Comparison of ENCODE assay signal across 11 cellular contexts in genomic region chr16:1651509-1652342, GRCh38. TPM values are rescaled to one million over a fixed set of nuclear protein-coding genes. Genes with fewer than 3 reads are reported as not detected.
DNase-seq lines count a peak whose midpoint lies in the region; ATAC-seq, FAIRE-seq and TF ChIP-seq lines count a peak whose summit lies in the region.
"Had no signal": no experiment of that assay in that cellular context is flagged by ENCODE, and none has a peak within 500 bp of the region (broad histone marks: within the 10 kb centered on the region; RNA-seq: fewer than 3 reads in every experiment).

No MANE protein-coding gene starts in this region.

- H3K4me3 ChIP-seq in parathyroid adenoma (ENCODE audit: low read depth, low read length): no peak overlapping the region
- H3K4me3 ChIP-seq: right atrium auricular region had no signal

- no peak overlapping the region for H3K9ac ChIP-seq in parathyroid adenoma

- no peak overlapping the region for H3K27ac Mint-ChIP-seq in activated T-cell treated with anti-CD3 and anti-CD28 coated beads, Interleukin-2, amount 50 U/mL, for 72 hours

- no peak for DNase-seq in GM18507 (ENCODE audit: extremely low spot score, insufficient read length, low read depth)
- DNase-seq in RWPE1 (ENCODE audit: low spot score): no peak
- peak; percentile 38 for DNase-seq in brain pericyte (ENCODE audit: low read depth, low spot score)
- DNase-seq in NCI-H345 treated with DMSO at 0.1 percent for 48 hours (lab: John Stamatoyannopoulos, UW; ENCODE audit: unreplicated experiment): no peak
- no peak for DNase-seq in activated T-cell treated with anti-CD3 and anti-CD28 coated beads, Interleukin-2, amount 50 U/mL, for 72 hours
- DNase-seq: islet precursor cell, substantia nigra had no signal

- H3K36me3 ChIP-seq in parathyroid adenoma (ENCODE audit: control insufficient read depth, insufficient read depth, low read length): no peaks in the 10 kb centered on the region

- H3K79me2 ChIP-seq in parathyroid adenoma: peaks cover 11% of the 10 kb centered on the region

- H3K4me3 Mint-ChIP-seq in activated T-cell treated with anti-CD3 and anti-CD28 coated beads, Interleukin-2, amount 50 U/mL, for 72 hours: no peak overlapping the region

- H3K9me3 Mint-ChIP-seq in activated T-cell treated with anti-CD3 and anti-CD28 coated beads, Interleukin-2, amount 50 U/mL, for 72 hours: no peaks in the 10 kb centered on the region

- ATAC-seq in HG03196 (IDR thresholded peaks at IDR 0.05; ENCODE audit: unreplicated experiment): no peak
- ATAC-seq in activated T-cell treated with anti-CD3 and anti-CD28 coated beads, Interleukin-2, amount 50 U/mL, for 72 hours (replicated peaks in 1 of 2): no peak

- H3K4me2 ChIP-seq in parathyroid adenoma (ENCODE audit: low read length): no peak overlapping the region

- TF ChIP-seq CTCF in RWPE1 (conservative IDR thresholded peaks at IDR 0.05; ENCODE audit: low read depth): no peak
- TF ChIP-seq CTCF in parathyroid adenoma (IDR thresholded peaks at IDR 0.05): no peak

- no peaks in the 10 kb centered on the region for H3K27me3 Mint-ChIP-seq in activated T-cell treated with anti-CD3 and anti-CD28 coated beads, Interleukin-2, amount 50 U/mL, for 72 hours (ENCODE audit: low read depth)

- H3K27me3 ChIP-seq in parathyroid adenoma (ENCODE audit: control insufficient read depth, insufficient read depth, low read length): no peaks in the 10 kb centered on the region
- H3K27me3 ChIP-seq: right atrium auricular region had no signal

- H3K36me3 Mint-ChIP-seq in activated T-cell treated with anti-CD3 and anti-CD28 coated beads, Interleukin-2, amount 50 U/mL, for 72 hours (ENCODE audit: insufficient read depth in 2 of 2): peaks cover 6 to 31% of the 10 kb centered on the region in 2 donors

- FAIRE-seq in GM18507 (lab: Jason Lieb, UNC): peak; percentile 52
- FAIRE-seq: D721Med had no signal

- no peak overlapping the region for H2AFZ ChIP-seq in parathyroid adenoma

- CTCF ChIA-PET in RWPE1 (lab: Yijun Ruan, JAX): no interaction called here

- H3K27ac ChIP-seq in RWPE1 (0 out of 2 replicates have a peak overlapping the region, but pooled peaks have one; percentile 13), parathyroid adenoma (peak overlapping the region; percentile 4)
- H3K27ac ChIP-seq: right atrium auricular region had no signal

- H3K4me1 Mint-ChIP-seq in activated T-cell treated with anti-CD3 and anti-CD28 coated beads, Interleukin-2, amount 50 U/mL, for 72 hours (ENCODE audit: low read depth): peaks cover 7% of the 10 kb centered on the region

- H3K4me1 ChIP-seq in parathyroid adenoma: no peaks in the 10 kb centered on the region

- no peaks in the 10 kb centered on the region for H3K9me3 ChIP-seq in parathyroid adenoma (ENCODE audit: control insufficient read depth, low read length)
- H3K9me3 ChIP-seq: right atrium auricular region had no signal

- POLR2A ChIA-PET in RWPE1 (lab: Yijun Ruan, JAX; ENCODE audit: low non-redundant PET): no interaction called here

RNA-seq across cellular contexts. Expression of gene JPT2, which starts 26.4 kb away (rescaled TPM):
- total RNA-seq in activated T-cell treated with anti-CD3 and anti-CD28 coated beads, Interleukin-2, amount 50 U/mL, for 72 hours: 10 to 100 TPM; 54.1 to 62.7 TPM

RNA-seq across cellular contexts. Expression of gene CRAMP1, which starts 39.6 kb away (rescaled TPM):
- 10 to 100 TPM; 28.3 to 30.1 TPM for total RNA-seq in activated T-cell treated with anti-CD3 and anti-CD28 coated beads, Interleukin-2, amount 50 U/mL, for 72 hours

RNA-seq across cellular contexts. Expression of gene IFT140, which starts 39.9 kb away (rescaled TPM):
- 10 to 100 TPM; 13.7 to 16.1 TPM for total RNA-seq in activated T-cell treated with anti-CD3 and anti-CD28 coated beads, Interleukin-2, amount 50 U/mL, for 72 hours

RNA-seq across cellular contexts. Expression of gene MAPK8IP3, which starts 54.3 kb away (rescaled TPM):
- 100 to 1,000 TPM in 1 of 2 donors, 10 to 100 TPM in 1; 92.7 to 118 TPM for total RNA-seq in activated T-cell treated with anti-CD3 and anti-CD28 coated beads, Interleukin-2, amount 50 U/mL, for 72 hours
